In the genomic region with DNA sequence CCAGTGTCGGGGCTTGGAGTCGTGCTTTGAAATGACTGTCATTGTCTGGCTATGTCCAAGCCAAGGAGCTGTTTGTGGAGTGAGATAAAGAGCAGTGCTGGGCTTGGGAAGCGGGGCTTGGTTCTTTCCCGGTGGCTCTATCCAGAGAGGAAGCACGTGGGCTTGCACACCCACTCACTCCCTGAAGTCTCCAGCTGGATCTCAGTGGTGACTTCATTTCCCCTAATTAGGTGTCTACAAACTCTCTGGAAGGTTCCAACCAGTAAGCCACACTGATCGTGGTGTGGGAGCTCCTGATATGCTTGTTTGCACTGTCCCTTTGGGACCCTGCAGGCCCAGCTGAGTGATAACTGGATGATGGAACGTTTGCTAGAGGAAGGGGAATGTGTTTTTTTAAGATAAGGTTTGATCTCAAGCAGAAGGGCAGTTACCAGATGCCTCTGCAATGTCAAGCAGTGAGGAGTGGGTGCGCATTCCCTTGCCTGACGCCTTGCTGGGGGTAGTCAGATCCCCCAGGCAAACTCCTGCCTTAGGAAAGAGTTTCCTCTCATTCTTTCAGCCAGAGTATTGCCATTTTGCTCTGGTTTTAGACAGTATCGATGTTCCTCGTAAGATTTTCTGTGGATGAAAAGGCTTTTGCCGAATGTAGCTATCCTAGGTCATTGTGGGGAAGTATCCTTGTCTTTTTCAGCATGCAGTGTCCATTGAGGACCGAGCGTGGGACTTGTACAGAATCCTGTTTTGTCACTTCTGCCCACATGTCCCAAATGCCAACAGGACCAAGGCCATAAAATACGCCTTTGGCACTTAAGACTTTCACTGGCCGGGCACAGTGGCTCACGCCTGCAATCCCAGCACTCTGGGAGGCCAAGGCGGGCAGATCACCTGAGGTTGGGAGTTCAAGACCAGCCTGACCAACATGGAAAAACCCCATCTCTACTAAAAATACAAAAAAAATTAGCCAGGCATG, we compare ENCODE assay signal across 1 cellular context.
TF ChIP-seq lines count a peak whose summit lies in the region.

No MANE protein-coding gene starts in this region.

TF ChIP-seq in K562, 482 proteins besides CTCF, POLR2A, EP300 and RAD21 (continued from another document and continues in another):
- TF ChIP-seq, protein P1, sequence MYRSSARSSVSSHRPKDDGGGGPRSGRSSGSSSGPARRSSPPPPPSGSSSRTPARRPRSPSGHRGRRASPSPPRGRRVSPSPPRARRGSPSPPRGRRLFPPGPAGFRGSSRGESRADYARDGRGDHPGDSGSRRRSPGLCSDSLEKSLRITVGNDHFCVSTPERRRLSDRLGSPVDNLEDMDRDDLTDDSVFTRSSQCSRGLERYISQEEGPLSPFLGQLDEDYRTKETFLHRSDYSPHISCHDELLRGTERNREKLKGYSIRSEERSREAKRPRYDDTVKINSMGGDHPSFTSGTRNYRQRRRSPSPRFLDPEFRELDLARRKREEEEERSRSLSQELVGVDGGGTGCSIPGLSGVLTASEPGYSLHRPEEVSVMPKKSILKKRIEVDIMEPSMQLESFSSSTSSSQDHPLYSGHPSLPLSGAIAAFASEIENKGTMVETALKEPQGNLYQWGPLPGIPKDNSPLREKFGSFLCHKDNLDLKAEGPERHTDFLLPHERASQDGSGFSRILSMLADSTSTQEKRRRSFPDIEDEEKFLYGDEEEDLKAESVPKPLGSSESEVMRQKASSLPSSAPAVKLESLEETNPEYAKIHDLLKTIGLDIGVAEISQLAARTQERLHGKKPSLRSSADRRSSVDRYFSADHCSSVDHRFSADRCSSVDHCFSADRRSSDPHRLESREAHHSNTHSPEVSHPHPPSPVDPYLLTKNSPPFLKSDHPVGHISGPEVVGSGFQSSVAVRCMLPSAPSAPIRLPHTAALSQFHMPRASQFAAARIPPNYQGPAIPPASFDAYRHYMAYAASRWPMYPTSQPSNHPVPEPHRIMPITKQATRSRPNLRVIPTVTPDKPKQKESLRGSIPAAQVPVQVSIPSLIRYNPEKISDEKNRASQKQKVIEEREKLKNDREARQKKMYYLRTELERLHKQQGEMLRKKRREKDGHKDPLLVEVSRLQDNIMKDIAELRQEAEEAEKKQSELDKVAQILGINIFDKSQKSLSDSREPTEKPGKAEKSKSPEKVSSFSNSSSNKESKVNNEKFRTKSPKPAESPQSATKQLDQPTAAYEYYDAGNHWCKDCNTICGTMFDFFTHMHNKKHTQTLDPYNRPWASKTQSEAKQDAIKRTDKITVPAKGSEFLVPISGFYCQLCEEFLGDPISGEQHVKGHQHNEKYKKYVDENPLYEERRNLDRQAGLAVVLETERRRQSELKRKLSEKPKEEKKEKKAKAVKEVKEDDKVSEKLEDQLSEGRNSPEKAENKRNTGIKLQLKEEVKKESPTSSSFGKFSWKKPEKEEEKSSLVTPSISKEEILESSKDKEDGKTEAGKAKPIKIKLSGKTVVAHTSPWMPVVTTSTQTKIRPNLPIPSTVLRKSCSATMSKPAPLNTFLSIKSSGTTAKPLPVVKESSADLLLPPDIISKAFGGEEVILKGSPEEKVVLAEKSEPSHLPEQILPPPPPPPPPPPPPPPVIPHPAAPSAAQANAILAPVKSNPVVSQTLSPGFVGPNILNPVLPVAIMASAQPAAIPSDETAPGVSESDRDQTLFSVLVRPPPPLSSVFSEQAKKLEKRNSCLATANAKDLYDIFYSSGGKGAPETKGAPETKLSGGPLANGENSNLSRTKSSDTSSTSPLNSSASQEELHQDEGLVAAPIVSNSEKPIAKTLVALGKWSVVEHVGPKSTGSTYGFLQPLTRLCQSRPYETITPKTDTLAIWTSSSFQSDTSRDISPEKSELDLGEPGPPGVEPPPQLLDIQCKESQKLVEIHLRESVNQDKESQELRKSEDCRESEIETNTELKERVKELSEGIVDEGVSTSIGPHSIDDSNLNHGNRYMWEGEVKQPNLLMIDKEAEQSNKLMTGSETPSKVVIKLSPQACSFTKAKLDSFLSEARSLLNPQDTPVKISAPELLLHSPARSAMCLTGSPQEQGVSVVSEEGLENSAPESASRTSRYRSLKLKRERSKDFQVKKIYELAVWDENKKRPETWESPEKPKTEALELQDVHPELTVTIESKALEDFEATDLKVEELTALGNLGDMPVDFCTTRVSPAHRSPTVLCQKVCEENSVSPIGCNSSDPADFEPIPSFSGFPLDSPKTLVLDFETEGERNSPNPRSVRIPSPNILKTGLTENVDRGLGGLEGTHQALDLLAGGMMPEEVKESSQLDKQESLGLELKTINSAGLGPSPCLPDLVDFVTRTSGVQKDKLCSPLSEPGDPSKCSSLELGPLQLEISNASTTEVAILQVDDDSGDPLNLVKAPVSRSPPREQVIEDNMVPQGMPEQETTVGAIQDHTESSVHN (IDR thresholded peaks at IDR 0.05; ENCODE audit: borderline replicate concordance in 1 of 2, low read depth in 1 of 2): peak in 1 of 2 experiments; percentile 99; a peak in 2 of 4 replicates
- TF ChIP-seq ZC3H11A (IDR thresholded peaks at IDR 0.05; ENCODE audit: low read depth, low read length) (no peak), ZNF121 (CRISPR knock-in tag; conservative IDR thresholded peaks at IDR 0.05) (no peak), POLR3G (IDR thresholded peaks at IDR 0.05; ENCODE audit: extremely low read depth, insufficient read length, insufficient replicate concordance) (no peak), ZNF695 (CRISPR knock-in tag; IDR thresholded peaks at IDR 0.05) (no peak), ARHGAP35 (IDR thresholded peaks at IDR 0.05; ENCODE audit: partially characterized antibody) (no peak), U2AF1 (optimal IDR thresholded peaks at IDR 0.05; ENCODE audit: low read depth, low read length) (no peak), NCOA1 (IDR thresholded peaks at IDR 0.05; ENCODE audit: low read depth) (peak; percentile 96), PTBP1 (IDR thresholded peaks at IDR 0.05; ENCODE audit: low read depth, low read length) (peak; percentile 92), ZNF79 (CRISPR knock-in tag; IDR thresholded peaks at IDR 0.05; ENCODE audit: low read depth) (0 out of 2 replicates have a peak, but pooled peaks have one; percentile 30), RBM39 (optimal IDR thresholded peaks at IDR 0.05; ENCODE audit: low read depth, low read length) (no peak), EZH2 (IDR thresholded peaks at IDR 0.05; ENCODE audit: borderline replicate concordance, low read depth, low read length) (no peak; the same call in 1 of the 2 replicates), NFYB (IDR thresholded peaks at IDR 0.05; ENCODE audit: extremely low read depth, insufficient read length) (no peak), ZNF583 (CRISPR knock-in tag; IDR thresholded peaks at IDR 0.05) (peak; percentile 71), NR1H2 (CRISPR knock-in tag; IDR thresholded peaks at IDR 0.05) (no peak), ZNF589 (CRISPR knock-in tag; IDR thresholded peaks at IDR 0.05; ENCODE audit: low read depth) (peak; percentile 99), SLC30A9 (CRISPR knock-in tag; IDR thresholded peaks at IDR 0.05) (no peak), SMAD3 (CRISPR knock-in tag; conservative IDR thresholded peaks at IDR 0.05) (peak; percentile 83; the same call in 1 of the 2 replicates), MYBL2 (IDR thresholded peaks at IDR 0.05; ENCODE audit: low read depth) (peak; percentile 29; the same call in 1 of the 2 replicates), MYBL2 (CRISPR knock-in tag; IDR thresholded peaks at IDR 0.05; ENCODE audit: borderline replicate concordance) (no peak)
- TF ChIP-seq, protein P2, sequence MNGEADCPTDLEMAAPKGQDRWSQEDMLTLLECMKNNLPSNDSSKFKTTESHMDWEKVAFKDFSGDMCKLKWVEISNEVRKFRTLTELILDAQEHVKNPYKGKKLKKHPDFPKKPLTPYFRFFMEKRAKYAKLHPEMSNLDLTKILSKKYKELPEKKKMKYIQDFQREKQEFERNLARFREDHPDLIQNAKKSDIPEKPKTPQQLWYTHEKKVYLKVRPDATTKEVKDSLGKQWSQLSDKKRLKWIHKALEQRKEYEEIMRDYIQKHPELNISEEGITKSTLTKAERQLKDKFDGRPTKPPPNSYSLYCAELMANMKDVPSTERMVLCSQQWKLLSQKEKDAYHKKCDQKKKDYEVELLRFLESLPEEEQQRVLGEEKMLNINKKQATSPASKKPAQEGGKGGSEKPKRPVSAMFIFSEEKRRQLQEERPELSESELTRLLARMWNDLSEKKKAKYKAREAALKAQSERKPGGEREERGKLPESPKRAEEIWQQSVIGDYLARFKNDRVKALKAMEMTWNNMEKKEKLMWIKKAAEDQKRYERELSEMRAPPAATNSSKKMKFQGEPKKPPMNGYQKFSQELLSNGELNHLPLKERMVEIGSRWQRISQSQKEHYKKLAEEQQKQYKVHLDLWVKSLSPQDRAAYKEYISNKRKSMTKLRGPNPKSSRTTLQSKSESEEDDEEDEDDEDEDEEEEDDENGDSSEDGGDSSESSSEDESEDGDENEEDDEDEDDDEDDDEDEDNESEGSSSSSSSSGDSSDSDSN (IDR thresholded peaks at IDR 0.05; ENCODE audit: borderline replicate concordance in 1 of 2, low read depth in 2 of 2, low read length in 2 of 2): peak in 1 of 2 experiments; percentile 19; a peak in 1 of 4 replicates
- TF ChIP-seq, protein P3, sequence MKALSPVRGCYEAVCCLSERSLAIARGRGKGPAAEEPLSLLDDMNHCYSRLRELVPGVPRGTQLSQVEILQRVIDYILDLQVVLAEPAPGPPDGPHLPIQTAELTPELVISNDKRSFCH (CRISPR knock-in tag; IDR thresholded peaks at IDR 0.05): no peak
- TF ChIP-seq, protein P3 (tag; IDR thresholded peaks at IDR 0.05): peak; percentile 95
- TF ChIP-seq, protein P4, sequence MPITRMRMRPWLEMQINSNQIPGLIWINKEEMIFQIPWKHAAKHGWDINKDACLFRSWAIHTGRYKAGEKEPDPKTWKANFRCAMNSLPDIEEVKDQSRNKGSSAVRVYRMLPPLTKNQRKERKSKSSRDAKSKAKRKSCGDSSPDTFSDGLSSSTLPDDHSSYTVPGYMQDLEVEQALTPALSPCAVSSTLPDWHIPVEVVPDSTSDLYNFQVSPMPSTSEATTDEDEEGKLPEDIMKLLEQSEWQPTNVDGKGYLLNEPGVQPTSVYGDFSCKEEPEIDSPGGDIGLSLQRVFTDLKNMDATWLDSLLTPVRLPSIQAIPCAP (CRISPR knock-in tag; IDR thresholded peaks at IDR 0.05; ENCODE audit: borderline replicate concordance): no peak
- TF ChIP-seq, protein P5, sequence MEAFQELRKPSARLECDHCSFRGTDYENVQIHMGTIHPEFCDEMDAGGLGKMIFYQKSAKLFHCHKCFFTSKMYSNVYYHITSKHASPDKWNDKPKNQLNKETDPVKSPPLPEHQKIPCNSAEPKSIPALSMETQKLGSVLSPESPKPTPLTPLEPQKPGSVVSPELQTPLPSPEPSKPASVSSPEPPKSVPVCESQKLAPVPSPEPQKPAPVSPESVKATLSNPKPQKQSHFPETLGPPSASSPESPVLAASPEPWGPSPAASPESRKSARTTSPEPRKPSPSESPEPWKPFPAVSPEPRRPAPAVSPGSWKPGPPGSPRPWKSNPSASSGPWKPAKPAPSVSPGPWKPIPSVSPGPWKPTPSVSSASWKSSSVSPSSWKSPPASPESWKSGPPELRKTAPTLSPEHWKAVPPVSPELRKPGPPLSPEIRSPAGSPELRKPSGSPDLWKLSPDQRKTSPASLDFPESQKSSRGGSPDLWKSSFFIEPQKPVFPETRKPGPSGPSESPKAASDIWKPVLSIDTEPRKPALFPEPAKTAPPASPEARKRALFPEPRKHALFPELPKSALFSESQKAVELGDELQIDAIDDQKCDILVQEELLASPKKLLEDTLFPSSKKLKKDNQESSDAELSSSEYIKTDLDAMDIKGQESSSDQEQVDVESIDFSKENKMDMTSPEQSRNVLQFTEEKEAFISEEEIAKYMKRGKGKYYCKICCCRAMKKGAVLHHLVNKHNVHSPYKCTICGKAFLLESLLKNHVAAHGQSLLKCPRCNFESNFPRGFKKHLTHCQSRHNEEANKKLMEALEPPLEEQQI (IDR thresholded peaks at IDR 0.05): peak; percentile 92
- TF ChIP-seq, protein P6, sequence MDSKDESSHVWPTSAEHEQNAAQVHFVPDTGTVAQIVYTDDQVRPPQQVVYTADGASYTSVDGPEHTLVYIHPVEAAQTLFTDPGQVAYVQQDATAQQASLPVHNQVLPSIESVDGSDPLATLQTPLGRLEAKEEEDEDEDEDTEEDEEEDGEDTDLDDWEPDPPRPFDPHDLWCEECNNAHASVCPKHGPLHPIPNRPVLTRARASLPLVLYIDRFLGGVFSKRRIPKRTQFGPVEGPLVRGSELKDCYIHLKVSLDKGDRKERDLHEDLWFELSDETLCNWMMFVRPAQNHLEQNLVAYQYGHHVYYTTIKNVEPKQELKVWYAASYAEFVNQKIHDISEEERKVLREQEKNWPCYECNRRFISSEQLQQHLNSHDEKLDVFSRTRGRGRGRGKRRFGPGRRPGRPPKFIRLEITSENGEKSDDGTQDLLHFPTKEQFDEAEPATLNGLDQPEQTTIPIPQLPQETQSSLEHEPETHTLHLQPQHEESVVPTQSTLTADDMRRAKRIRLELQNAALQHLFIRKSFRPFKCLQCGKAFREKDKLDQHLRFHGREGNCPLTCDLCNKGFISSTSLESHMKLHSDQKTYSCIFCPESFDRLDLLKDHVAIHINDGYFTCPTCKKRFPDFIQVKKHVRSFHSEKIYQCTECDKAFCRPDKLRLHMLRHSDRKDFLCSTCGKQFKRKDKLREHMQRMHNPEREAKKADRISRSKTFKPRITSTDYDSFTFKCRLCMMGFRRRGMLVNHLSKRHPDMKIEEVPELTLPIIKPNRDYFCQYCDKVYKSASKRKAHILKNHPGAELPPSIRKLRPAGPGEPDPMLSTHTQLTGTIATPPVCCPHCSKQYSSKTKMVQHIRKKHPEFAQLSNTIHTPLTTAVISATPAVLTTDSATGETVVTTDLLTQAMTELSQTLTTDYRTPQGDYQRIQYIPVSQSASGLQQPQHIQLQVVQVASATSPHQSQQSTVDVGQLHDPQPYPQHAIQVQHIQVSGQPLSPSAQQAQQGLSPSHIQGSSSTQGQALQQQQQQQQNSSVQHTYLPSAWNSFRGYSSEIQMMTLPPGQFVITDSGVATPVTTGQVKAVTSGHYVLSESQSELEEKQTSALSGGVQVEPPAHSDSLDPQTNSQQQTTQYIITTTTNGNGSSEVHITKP (IDR thresholded peaks at IDR 0.05; ENCODE audit: partially characterized antibody): peak; percentile 93
- TF ChIP-seq, protein P7, sequence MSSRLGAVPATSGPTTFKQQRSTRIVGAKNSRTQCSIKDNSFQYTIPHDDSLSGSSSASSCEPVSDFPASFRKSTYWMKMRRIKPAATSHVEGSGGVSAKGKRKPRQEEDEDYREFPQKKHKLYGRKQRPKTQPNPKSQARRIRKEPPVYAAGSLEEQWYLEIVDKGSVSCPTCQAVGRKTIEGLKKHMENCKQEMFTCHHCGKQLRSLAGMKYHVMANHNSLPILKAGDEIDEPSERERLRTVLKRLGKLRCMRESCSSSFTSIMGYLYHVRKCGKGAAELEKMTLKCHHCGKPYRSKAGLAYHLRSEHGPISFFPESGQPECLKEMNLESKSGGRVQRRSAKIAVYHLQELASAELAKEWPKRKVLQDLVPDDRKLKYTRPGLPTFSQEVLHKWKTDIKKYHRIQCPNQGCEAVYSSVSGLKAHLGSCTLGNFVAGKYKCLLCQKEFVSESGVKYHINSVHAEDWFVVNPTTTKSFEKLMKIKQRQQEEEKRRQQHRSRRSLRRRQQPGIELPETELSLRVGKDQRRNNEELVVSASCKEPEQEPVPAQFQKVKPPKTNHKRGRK (tag; IDR thresholded peaks at IDR 0.05): no peak
